Comparison of ENCODE assay signal across 1 cellular context in genomic region chr3:195129644-195130492, GRCh38.
TF ChIP-seq lines count a peak whose summit lies in the region.

No MANE protein-coding gene starts in this region.

TF ChIP-seq in GM12878, 131 proteins besides CTCF, POLR2A, EP300 and RAD21 (continued from another document and continues in another):
- TF ChIP-seq ZNF687 (IDR thresholded peaks at IDR 0.05) (peak; percentile 29), RCOR1 (conservative IDR thresholded peaks at IDR 0.05; ENCODE audit: low read depth, low read length) (no peak), NR2C1 (IDR thresholded peaks at IDR 0.05) (no peak), SIN3A (IDR thresholded peaks at IDR 0.05; ENCODE audit: low read depth, low read length) (no peak), SMAD1 (IDR thresholded peaks at IDR 0.05; ENCODE audit: low read depth, partially characterized antibody) (peak; percentile 86), CREB1 (IDR thresholded peaks at IDR 0.05; ENCODE audit: low read depth) (0 out of 2 replicates have a peak, but pooled peaks have one; percentile 70), ZBED1 (IDR thresholded peaks at IDR 0.05; ENCODE audit: borderline replicate concordance) (peak; percentile 97), STAT3 (IDR thresholded peaks at IDR 0.05; ENCODE audit: low read depth, low read length) (0 out of 2 replicates have a peak, but pooled peaks have one; percentile 83), SUPT20H (IDR thresholded peaks at IDR 0.05; ENCODE audit: borderline replicate concordance, control insufficient read depth, low read depth, low read length) (no peak), STAT1 (conservative IDR thresholded peaks at IDR 0.05) (no peak), REST (IDR thresholded peaks at IDR 0.05; ENCODE audit: low read depth, low read length) (no peak), SMAD5 (IDR thresholded peaks at IDR 0.05; ENCODE audit: low read depth) (peak; percentile 43; the same call in 1 of the 2 replicates), ZBTB33 (IDR thresholded peaks at IDR 0.05) (no peak), IKZF1 (conservative IDR thresholded peaks at IDR 0.05) (peak; percentile 84), SUZ12 (IDR thresholded peaks at IDR 0.05; ENCODE audit: unreplicated experiment) (no peak), CUX1 (IDR thresholded peaks at IDR 0.05; ENCODE audit: insufficient replicate concordance, low read depth, low read length) (peak; percentile 99), NRF1 (conservative IDR thresholded peaks at IDR 0.05; ENCODE audit: low read depth, low read length) (no peak), KAT2A (conservative IDR thresholded peaks at IDR 0.05; ENCODE audit: control insufficient read depth, low read depth, low read length) (no peak), E2F8 (IDR thresholded peaks at IDR 0.05; ENCODE audit: low read depth, partially characterized antibody) (no peak), CREM (IDR thresholded peaks at IDR 0.05; ENCODE audit: low read depth) (peak; percentile 93), YY1 (IDR thresholded peaks at IDR 0.05; ENCODE audit: low read depth, low read length) (no peak; the same call in 1 of the 2 replicates), HDGF (IDR thresholded peaks at IDR 0.05) (no peak; the same call in 1 of the 2 replicates), MTA3 (IDR thresholded peaks at IDR 0.05; ENCODE audit: borderline replicate concordance, low read length) (peak; percentile 96; the same call in 1 of the 2 replicates), SPI1 (IDR thresholded peaks at IDR 0.05; ENCODE audit: borderline replicate concordance, insufficient read depth, low read depth, low read length) (peak; percentile 73), USF2 (IDR thresholded peaks at IDR 0.05; ENCODE audit: borderline replicate concordance, low read depth, low read length) (no peak; the same call in 1 of the 2 replicates), EED (IDR thresholded peaks at IDR 0.05; ENCODE audit: low read depth) (0 out of 2 replicates have a peak, but pooled peaks have one; percentile 81), ZZZ3 (IDR thresholded peaks at IDR 0.05; ENCODE audit: control insufficient read depth, insufficient read length, low read depth) (no peak), KLF5 (IDR thresholded peaks at IDR 0.05; ENCODE audit: partially characterized antibody) (peak; percentile 42), NFYA (IDR thresholded peaks at IDR 0.05; ENCODE audit: borderline replicate concordance, low read depth, low read length) (no peak), TBL1XR1 (IDR thresholded peaks at IDR 0.05; ENCODE audit: low read depth, low read length) (peak; percentile 94), BACH1 (IDR thresholded peaks at IDR 0.05; ENCODE audit: borderline replicate concordance) (peak; percentile 89; the same call in 1 of the 2 replicates), ZSCAN29 (IDR thresholded peaks at IDR 0.05) (no peak), POLR2AphosphoS5 (IDR thresholded peaks at IDR 0.05; ENCODE audit: low read length) (peak; percentile 77), ZNF622 (IDR thresholded peaks at IDR 0.05) (no peak), MTA2 (IDR thresholded peaks at IDR 0.05; ENCODE audit: low read depth) (peak; percentile 87), USF1 (IDR thresholded peaks at IDR 0.05; ENCODE audit: borderline replicate concordance, extremely low read length, insufficient read depth, low read depth, low read length) (no peak), POU2F2 (IDR thresholded peaks at IDR 0.05; ENCODE audit: borderline replicate concordance, low read depth, low read length) (peak; percentile 100)
